In the genomic region with DNA sequence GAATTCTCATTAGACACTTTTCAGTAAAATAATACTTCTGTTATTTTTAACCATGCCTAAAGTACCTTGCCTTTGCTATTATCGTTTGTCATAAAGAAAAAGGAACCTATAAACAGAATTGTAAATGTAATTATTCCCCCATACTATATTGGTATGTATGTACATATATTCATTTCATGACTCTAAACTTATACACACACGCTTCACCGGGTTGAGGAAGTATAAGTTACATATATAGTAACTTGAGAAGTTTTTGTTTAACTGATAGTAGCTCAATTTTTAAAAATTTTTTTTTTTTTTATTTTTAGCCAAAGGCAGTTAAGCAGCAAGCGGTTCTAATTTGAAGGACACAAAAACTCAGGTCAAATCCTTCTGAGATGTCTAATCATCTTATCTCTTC, we compare ENCODE assay signal across 21 cellular contexts.
DNase-seq lines count a peak whose midpoint lies in the region; ATAC-seq and TF ChIP-seq lines count a peak whose summit lies in the region.
"Had no signal": no experiment of that assay in that cellular context is flagged by ENCODE, and none has a peak within 500 bp of the region (broad histone marks: within the 10 kb centered on the region; RNA-seq: fewer than 3 reads in every experiment).

No MANE protein-coding gene starts in this region.

- ATAC-seq in GM18873 (IDR thresholded peaks at IDR 0.05; ENCODE audit: low FRiP score, unreplicated experiment): peak; percentile 52
- ATAC-seq in GM21717 (IDR thresholded peaks at IDR 0.05; ENCODE audit: unreplicated experiment): peak; percentile 61
- ATAC-seq in HG03175 (IDR thresholded peaks at IDR 0.05; ENCODE audit: unreplicated experiment): peak; percentile 82
- ATAC-seq: activated CD8-positive, alpha-beta T cell treated with anti-CD3 and anti-CD28 coated beads for 36 hours; activated T-helper 17 cell treated with anti-CD3 and anti-CD28 coated beads, Interleukin-2, amount 50 U/mL, for 72 hours; GM23338 had no signal

- H3K27me3 Mint-ChIP-seq in glutamatergic neuron (ENCODE audit: unreplicated experiment): no peaks in the 10 kb centered on the region
- H3K27me3 Mint-ChIP-seq: activated CD8-positive, alpha-beta T cell treated with anti-CD3 and anti-CD28 coated beads for 36 hours; activated T-helper 17 cell treated with anti-CD3 and anti-CD28 coated beads, Interleukin-2, amount 50 U/mL, for 72 hours; CD4-positive, CD25-positive, alpha-beta regulatory T cell; IgD-negative memory B cell had no signal

- DNase-seq in dermis blood vessel endothelial cell (no peak), foreskin fibroblast (no peak), hippocampal formation (lab: John Stamatoyannopoulos, UW) (no peak), glutamatergic neuron (no peak)
- DNase-seq: activated CD8-positive, alpha-beta T cell treated with anti-CD3 and anti-CD28 coated beads for 36 hours; amygdala; CD4-positive, CD25-positive, alpha-beta regulatory T cell; DMS79 treated with DMSO at 0.1 percent for 48 hours; mesendoderm; NCI-H1092 treated with DMSO at 0.1 percent for 48 hours; NCI-H446 treated with DMSO at 0.1 percent for 48 hours; stimulated activated CD4-positive, alpha-beta T cell treated with anti-CD3 and anti-CD28 coated beads, Interleukin-4, amount 100 ng/mL, for 1 hour; transverse colon had no signal

- H3K9me3 Mint-ChIP-seq in glutamatergic neuron (ENCODE audit: unreplicated experiment): no peaks in the 10 kb centered on the region
- H3K9me3 Mint-ChIP-seq: activated T-helper 17 cell treated with anti-CD3 and anti-CD28 coated beads, Interleukin-2, amount 50 U/mL, for 72 hours; CD4-positive, CD25-positive, alpha-beta regulatory T cell; GM23338 had no signal

- no peaks in the 10 kb centered on the region for H3K4me1 Mint-ChIP-seq in glutamatergic neuron (ENCODE audit: low read depth, unreplicated experiment)
- H3K4me1 Mint-ChIP-seq: activated T-helper 17 cell treated with anti-CD3 and anti-CD28 coated beads, Interleukin-2, amount 50 U/mL, for 72 hours; GM23338; neural progenitor cell had no signal

- H3K4me3 Mint-ChIP-seq in glutamatergic neuron (ENCODE audit: unreplicated experiment): no peak overlapping the region
- H3K4me3 Mint-ChIP-seq: activated CD8-positive, alpha-beta T cell treated with anti-CD3 and anti-CD28 coated beads for 36 hours; activated T-helper 17 cell treated with anti-CD3 and anti-CD28 coated beads, Interleukin-2, amount 50 U/mL, for 72 hours; CD4-positive, CD25-positive, alpha-beta regulatory T cell; GM23338; IgD-negative memory B cell; neural progenitor cell had no signal

- H3K4me3 ChIP-seq in foreskin fibroblast (ENCODE audit: low read depth in 1 of 2, low read length in 2 of 2): no peak overlapping the region
- H3K4me3 ChIP-seq: GM23338, neural progenitor cell, right atrium auricular region, transverse colon had no signal

- no peaks in the 10 kb centered on the region for H3K36me3 Mint-ChIP-seq in glutamatergic neuron (ENCODE audit: unreplicated experiment)

- TF ChIP-seq CTCF in foreskin fibroblast (IDR thresholded peaks at IDR 0.05; ENCODE audit: low read depth, low read length): no peak
- TF ChIP-seq CTCF in glutamatergic neuron (IDR thresholded peaks at IDR 0.05; ENCODE audit: partially characterized antibody, unreplicated experiment): no peak

- no peak overlapping the region for H3K27ac Mint-ChIP-seq in glutamatergic neuron (ENCODE audit: unreplicated experiment)
- H3K27ac Mint-ChIP-seq: activated CD8-positive, alpha-beta T cell treated with anti-CD3 and anti-CD28 coated beads for 36 hours; activated T-helper 17 cell treated with anti-CD3 and anti-CD28 coated beads, Interleukin-2, amount 50 U/mL, for 72 hours; CD4-positive, CD25-positive, alpha-beta regulatory T cell; GM23338; IgD-negative memory B cell; neural progenitor cell had no signal
